ENCODE assay signal across 8 cellular contexts in genomic region chr17:82495844-82496528, GRCh38. TPM values are rescaled to one million over a fixed set of nuclear protein-coding genes. Genes with fewer than 3 reads are reported as not detected.
DNase-seq lines count a peak whose midpoint lies in the region; ATAC-seq and TF ChIP-seq lines count a peak whose summit lies in the region.

No MANE protein-coding gene starts in this region.

- CTCF ChIA-PET in activated CD4-positive, alpha-beta memory T cell treated with anti-CD3 and anti-CD28 coated beads for 36 hours (lab: Charles Lee), result interaction anchor here (1.2 to 4.3 kb wide), 3 partner anchors 24 to 58 kb away, joined by 3 to 17 read pairs (median 4); partner anchors contain the start of gene FOXK2

- H3K4me1 Mint-ChIP-seq in activated CD4-positive, alpha-beta memory T cell treated with anti-CD3 and anti-CD28 coated beads for 36 hours (ENCODE audit: low read depth), result peaks cover 22% of the 10 kb centered on the region

- H3K27ac Mint-ChIP-seq in activated CD4-positive, alpha-beta memory T cell treated with anti-CD3 and anti-CD28 coated beads for 36 hours, result no peak overlapping the region

- H3K4me3 ChIP-seq in right cardiac atrium (ENCODE audit: low read length), result no peak overlapping the region
- peak overlapping the region in 1 of 2 donors; percentile 60 for H3K4me3 ChIP-seq in left lung
- no peak overlapping the region for H3K4me3 ChIP-seq in vagina

- H3K36me3 ChIP-seq in left lung (no peaks in the 10 kb centered on the region), vagina (no peaks in the 10 kb centered on the region)

- POLR2A ChIA-PET in activated CD4-positive, alpha-beta memory T cell treated with anti-CD3 and anti-CD28 coated beads for 36 hours (lab: Charles Lee), result interaction anchor here (0.7 to 1.0 kb wide), 2 partner anchors 23 to 83 kb away, joined by 4 to 6 read pairs; partner anchors contain the start of gene FOXK2

- DNase-seq in right cardiac atrium (peak in 2 of 3 donors; percentile 42 to 45), Right ventricle myocardium inferior (ENCODE audit: missing footprints) (no peak), left lung (no peak), vagina (ENCODE audit: extremely low spot score in 2 of 2) (peak in 1 of 2 donors; percentile 91)
- no peak for DNase-seq in activated CD4-positive, alpha-beta memory T cell treated with anti-CD3 and anti-CD28 coated beads for 36 hours
- no peak for DNase-seq in activated CD4-positive, CD25-positive, alpha-beta regulatory T cell (lab: John Stamatoyannopoulos, UW)

- no peaks in the 10 kb centered on the region for H3K9me3 ChIP-seq in right cardiac atrium (ENCODE audit: control insufficient read depth, low read length)
- no peaks in the 10 kb centered on the region for H3K9me3 ChIP-seq in left lung
- H3K9me3 ChIP-seq in vagina, result no peaks in the 10 kb centered on the region

- H3K27me3 Mint-ChIP-seq in activated CD4-positive, alpha-beta memory T cell treated with anti-CD3 and anti-CD28 coated beads for 36 hours, result no peaks in the 10 kb centered on the region

- H3K4me3 Mint-ChIP-seq in activated CD4-positive, alpha-beta memory T cell treated with anti-CD3 and anti-CD28 coated beads for 36 hours, result peak overlapping the region; percentile 59

- H3K4me1 ChIP-seq in right cardiac atrium (ENCODE audit: control insufficient read depth, insufficient read depth, low read length), result no peaks in the 10 kb centered on the region
- peaks cover 5 to 39% of the 10 kb centered on the region in 2 donors for H3K4me1 ChIP-seq in left lung
- peaks cover 47% of the 10 kb centered on the region for H3K4me1 ChIP-seq in vagina

- H3K27ac ChIP-seq in right cardiac atrium (ENCODE audit: low read length) (no peak overlapping the region), left lung (peak overlapping the region; percentile 84 to 87), vagina (peak overlapping the region; percentile 95)

- TF ChIP-seq CTCF in left lung (IDR thresholded peaks at IDR 0.05) (no peak), vagina (IDR thresholded peaks at IDR 0.05) (no peak)

- H3K27me3 ChIP-seq in right cardiac atrium (ENCODE audit: control insufficient read depth, insufficient read depth), result no peaks in the 10 kb centered on the region
- no peaks in the 10 kb centered on the region for H3K27me3 ChIP-seq in left lung
- H3K27me3 ChIP-seq in vagina, result no peaks in the 10 kb centered on the region

- ATAC-seq in right cardiac atrium (no peak), Right ventricle myocardium inferior (no peak), left lung (no peak), GM21447 (IDR thresholded peaks at IDR 0.05; ENCODE audit: unreplicated experiment) (no peak), HG02763 (IDR thresholded peaks at IDR 0.05; ENCODE audit: unreplicated experiment) (no peak)

- 68% methylated on average over 12 of the region's 12 CpGs for WGBS in right cardiac atrium

- TF ChIP-seq POLR2A in vagina (IDR thresholded peaks at IDR 0.05), result no peak

- intact Hi-C loops in right cardiac atrium (cut with DNase I), result loop anchor here in 2 of 4 donors (5.0 kb wide), 1 partner anchor 56 kb away; no protein-coding TSS in a partner anchor
- intact Hi-C loops in Right ventricle myocardium inferior (cut with DNase I), result loop anchor here (5.0 kb wide), 1 partner anchor 56 kb away; no protein-coding TSS in a partner anchor
- intact Hi-C loops in activated CD4-positive, alpha-beta memory T cell treated with anti-CD3 and anti-CD28 coated beads for 36 hours (cut with micrococcal nuclease), result loop anchor here (2.0 to 5.0 kb wide), 2 partner anchors 36 to 37 kb away; partner anchors contain the start of gene NARF
- intact Hi-C loops in left lung (cut with DNase I), result no loop called here
- intact Hi-C loops in vagina (cut with DNase I), result loop anchor here (5.0 to 10.0 kb wide), 3 partner anchors 39 to 141 kb away; partner anchors contain the start of genes NARF and TEX19

- H3K36me3 Mint-ChIP-seq in activated CD4-positive, alpha-beta memory T cell treated with anti-CD3 and anti-CD28 coated beads for 36 hours, result no peaks in the 10 kb centered on the region

- no peaks in the 10 kb centered on the region for H3K9me3 Mint-ChIP-seq in activated CD4-positive, alpha-beta memory T cell treated with anti-CD3 and anti-CD28 coated beads for 36 hours

RNA-seq across cellular contexts. Expression of gene FOXK2, which starts 23.5 kb away (rescaled TPM):
- 10 to 100 TPM; 35.7 to 69.1 (median 41.6) TPM for total RNA-seq in right cardiac atrium
- 19.9 TPM for polyA plus RNA-seq in right cardiac atrium
- total RNA-seq in Right ventricle myocardium inferior, result 39.4 TPM
- total RNA-seq in activated CD4-positive, alpha-beta memory T cell treated with anti-CD3 and anti-CD28 coated beads for 36 hours, result 10 to 100 TPM; 49.3 to 60.8 TPM
- total RNA-seq in left lung, result 10 to 100 TPM; 50.4 to 57.0 TPM
- 55.5 TPM for total RNA-seq in vagina

RNA-seq across cellular contexts. Expression of gene NARF, which starts 37.4 kb away (rescaled TPM):
- total RNA-seq in right cardiac atrium, result 10 to 100 TPM; 67.4 to 99.6 (median 77.1) TPM
- 79.1 TPM for polyA plus RNA-seq in right cardiac atrium
- 72.7 TPM for total RNA-seq in Right ventricle myocardium inferior
- total RNA-seq in activated CD4-positive, alpha-beta memory T cell treated with anti-CD3 and anti-CD28 coated beads for 36 hours, result 100 to 1,000 TPM; 101 to 110 TPM
- total RNA-seq in left lung, result 10 to 100 TPM; 38.9 to 52.4 TPM
- total RNA-seq in vagina, result 62.6 TPM

RNA-seq across cellular contexts. Expression of gene CYBC1, which starts 45.4 kb away (rescaled TPM):
- total RNA-seq in right cardiac atrium, result 10 to 100 TPM; 31.0 to 34.7 (median 33.5) TPM
- polyA plus RNA-seq in right cardiac atrium, result 20.8 TPM
- 29.4 TPM for total RNA-seq in Right ventricle myocardium inferior
- total RNA-seq in activated CD4-positive, alpha-beta memory T cell treated with anti-CD3 and anti-CD28 coated beads for 36 hours, result 100 to 1,000 TPM; 333 to 343 TPM
- 100 to 1,000 TPM in 1 of 2 donors, 10 to 100 TPM in 1; 90.2 to 116 TPM for total RNA-seq in left lung
- 51.6 TPM for total RNA-seq in vagina

Comparison
In these comparisons a context has a peak if more than half of its experiments do, and no peak if none do; other contexts are left out.
1. DNase-seq: peak in right cardiac atrium (2 of 3); none in Right ventricle myocardium inferior (single experiment), activated CD4-positive, alpha-beta memory T cell treated with anti-CD3 and anti-CD28 coated beads for 36 hours (single experiment), left lung (0 of 2) and activated CD4-positive, CD25-positive, alpha-beta regulatory T cell (0 of 4).
2. intact Hi-C loops: an anchor here in Right ventricle myocardium inferior (5.0 kb wide), activated CD4-positive, alpha-beta memory T cell treated with anti-CD3 and anti-CD28 coated beads for 36 hours (2.0 to 5.0 kb wide) and vagina (5.0 to 10.0 kb wide); none called in left lung.